In genomic region chr1:53891678-53892077, GRCh38 we compare ENCODE assay signal across 16 cellular contexts. TPM values are rescaled to one million over a fixed set of nuclear protein-coding genes. Genes with fewer than 3 reads are reported as not detected.
DNase-seq lines count a peak whose midpoint lies in the region; ATAC-seq and TF ChIP-seq lines count a peak whose summit lies in the region.
"Had no signal": no experiment of that assay in that cellular context is flagged by ENCODE, and none has a peak within 500 bp of the region (broad histone marks: within the 10 kb centered on the region; RNA-seq: fewer than 3 reads in every experiment).

No MANE protein-coding gene starts in this region.

- H3K27ac ChIP-seq in neural progenitor cell (no peak overlapping the region), tibial nerve (no peak overlapping the region)
- H3K27ac ChIP-seq: BLaER1, HL-60 had no signal

- no peak overlapping the region for H3K4me2 ChIP-seq in neural progenitor cell

- peaks cover 0 to 4% (median 2%) of the 10 kb centered on the region in 3 donors for H3K27me3 Mint-ChIP-seq in CD14-positive monocyte (ENCODE audit: low read depth in 3 of 3)
- H3K27me3 Mint-ChIP-seq in neural progenitor cell (ENCODE audit: insufficient read depth, low read depth) = peaks cover 3% of the 10 kb centered on the region
- H3K27me3 Mint-ChIP-seq in T-helper 17 cell = peaks cover 13% of the 10 kb centered on the region
- H3K27me3 Mint-ChIP-seq in activated naive CD8-positive, alpha-beta T cell treated with anti-CD3 and anti-CD28 coated beads for 36 hours = peaks cover 14% of the 10 kb centered on the region
- H3K27me3 Mint-ChIP-seq: CD4-positive, CD25-positive, alpha-beta regulatory T cell had no signal

- H2AFZ ChIP-seq in neural progenitor cell (replicated peaks) = no peak overlapping the region

- H3K4me3 ChIP-seq in neural progenitor cell (no peak overlapping the region), tibial nerve (no peak overlapping the region)
- H3K4me3 ChIP-seq: BLaER1 had no signal

- H3K36me3 Mint-ChIP-seq in CD14-positive monocyte = peaks cover 7 to 14% of the 10 kb centered on the region in 2 donors
- H3K36me3 Mint-ChIP-seq in neural progenitor cell = no peaks in the 10 kb centered on the region
- peaks cover 5% of the 10 kb centered on the region for H3K36me3 Mint-ChIP-seq in T-helper 17 cell (ENCODE audit: low read depth)
- peaks cover 2% of the 10 kb centered on the region for H3K36me3 Mint-ChIP-seq in activated naive CD8-positive, alpha-beta T cell treated with anti-CD3 and anti-CD28 coated beads for 36 hours

- no peak overlapping the region for H3K9ac ChIP-seq in neural progenitor cell
- H3K9ac ChIP-seq: BLaER1 had no signal

- peak overlapping the region in 4 of 7 donors; percentile 80 to 95 (median 90) for H3K27ac Mint-ChIP-seq in CD14-positive monocyte
- peak overlapping the region; percentile 32 for H3K27ac Mint-ChIP-seq in neural progenitor cell
- no peak overlapping the region for H3K27ac Mint-ChIP-seq in T-helper 17 cell
- no peak overlapping the region for H3K27ac Mint-ChIP-seq in activated naive CD8-positive, alpha-beta T cell treated with anti-CD3 and anti-CD28 coated beads for 36 hours
- H3K27ac Mint-ChIP-seq: HFFc6 had no signal

- DNase-seq in CD14-positive monocyte (ENCODE audit: low spot score) (no peak), SK-MEL-5 (ENCODE audit: low read depth, low spot score) (peak; percentile 9), neural progenitor cell (ENCODE audit: low spot score) (no peak), tibial nerve (ENCODE audit: low spot score in 2 of 2) (no peak), T-helper 17 cell (no peak)
- DNase-seq in activated naive CD8-positive, alpha-beta T cell treated with anti-CD3 and anti-CD28 coated beads for 36 hours = no peak
- DNase-seq: 8988T; AML-193; CD4-positive, CD25-positive, alpha-beta regulatory T cell; DMS53; HCEC 1CT; HFFc6 had no signal

- no peak for TF ChIP-seq RAD21 in Ishikawa (IDR thresholded peaks at IDR 0.05; ENCODE audit: low read depth)

- TF ChIP-seq CTCF in CD14-positive monocyte (IDR thresholded peaks at IDR 0.05) = no peak
- TF ChIP-seq CTCF in neural progenitor cell (IDR thresholded peaks at IDR 0.05) = no peak
- TF ChIP-seq CTCF in tibial nerve (IDR thresholded peaks at IDR 0.05) = no peak

- H3K9me3 Mint-ChIP-seq in CD14-positive monocyte (no peaks in the 10 kb centered on the region), neural progenitor cell (no peaks in the 10 kb centered on the region)
- no peaks in the 10 kb centered on the region for H3K9me3 Mint-ChIP-seq in activated naive CD8-positive, alpha-beta T cell treated with anti-CD3 and anti-CD28 coated beads for 36 hours
- H3K9me3 Mint-ChIP-seq: CD4-positive, CD25-positive, alpha-beta regulatory T cell; HFFc6 had no signal

- in situ Hi-C loops in SK-MEL-5 (cut with HindIII; ENCODE audit: low pct_unique_long_range_greater_than_20kb, low sequenced_read_pairs) = no loop called here

- no peak overlapping the region for H3K4me3 Mint-ChIP-seq in CD14-positive monocyte
- no peak overlapping the region for H3K4me3 Mint-ChIP-seq in neural progenitor cell
- no peak overlapping the region for H3K4me3 Mint-ChIP-seq in T-helper 17 cell
- no peak overlapping the region for H3K4me3 Mint-ChIP-seq in activated naive CD8-positive, alpha-beta T cell treated with anti-CD3 and anti-CD28 coated beads for 36 hours
- H3K4me3 Mint-ChIP-seq: HFFc6 had no signal

- H3F3A ChIP-seq in neural progenitor cell (ENCODE audit: low read depth) = peaks cover 4% of the 10 kb centered on the region

- H3K36me3 ChIP-seq in neural progenitor cell (peaks cover 5% of the 10 kb centered on the region), tibial nerve (peaks cover 0 to 13% (median 0%) of the 10 kb centered on the region in 3 donors)

- TF ChIP-seq EP300 in Ishikawa (IDR thresholded peaks at IDR 0.05; ENCODE audit: borderline replicate concordance) = no peak
- TF ChIP-seq EP300 in tibial nerve (IDR thresholded peaks at IDR 0.05) = no peak

- H3K4me1 ChIP-seq in neural progenitor cell = peaks cover 4% of the 10 kb centered on the region
- peaks cover 0 to 32% (median 6%) of the 10 kb centered on the region in 4 donors for H3K4me1 ChIP-seq in tibial nerve

- no peaks in the 10 kb centered on the region for H3K27me3 ChIP-seq in neural progenitor cell
- no peaks in the 10 kb centered on the region for H3K27me3 ChIP-seq in tibial nerve
- H3K27me3 ChIP-seq: BLaER1 had no signal

- ATAC-seq in T-helper 17 cell = no peak

- 89 to 93% methylated on average over 2 of the region's 2 CpGs for WGBS in tibial nerve, 2 donors

- H3K4me1 Mint-ChIP-seq in CD14-positive monocyte (peaks cover 52% of the 10 kb centered on the region), neural progenitor cell (peaks cover 15% of the 10 kb centered on the region), T-helper 17 cell (peaks cover 33% of the 10 kb centered on the region)
- peaks cover 36% of the 10 kb centered on the region for H3K4me1 Mint-ChIP-seq in activated naive CD8-positive, alpha-beta T cell treated with anti-CD3 and anti-CD28 coated beads for 36 hours

- intact Hi-C loops in CD14-positive monocyte (cut with micrococcal nuclease) = loop anchor here (2.0 to 10.0 kb wide), 3 partner anchors 53 to 163 kb away; partner anchors contain the start of genes IFT25 (in 1 of the 2), NDC1 (in 1 of the 2), TCEANC2 (in 1 of the 2) and TMEM59 (in 1 of the 2)

- H3K9me3 ChIP-seq in neural progenitor cell (ENCODE audit: low read depth) = no peaks in the 10 kb centered on the region
- H3K9me3 ChIP-seq in tibial nerve = no peaks in the 10 kb centered on the region
- H3K9me3 ChIP-seq in T-helper 17 cell (ENCODE audit: control insufficient read depth, low read length, poor library complexity, severe bottlenecking) = no peaks in the 10 kb centered on the region
- H3K9me3 ChIP-seq: BLaER1 had no signal

- peaks cover 3% of the 10 kb centered on the region for H3K79me2 ChIP-seq in neural progenitor cell (ENCODE audit: low read depth)

- no peak for TF ChIP-seq POLR2A in tibial nerve (IDR thresholded peaks at IDR 0.05)

- no peaks in the 10 kb centered on the region for H4K20me1 ChIP-seq in neural progenitor cell (ENCODE audit: low read depth)
- H4K20me1 ChIP-seq: BLaER1 had no signal

TF ChIP-seq in Ishikawa, 13 proteins besides CTCF, POLR2A, EP300 and RAD21 (continues in another document):
- 0 out of 2 replicates have a peak, but pooled peaks have one; percentile 27 for TF ChIP-seq USF1 (IDR thresholded peaks at IDR 0.05)

RNA-seq across cellular contexts. Expression of gene YIPF1, which starts 2.1 kb away (rescaled TPM):
- polyA plus RNA-seq in CD14-positive monocyte = 10 to 100 TPM; 42.1 to 51.9 TPM
- total RNA-seq in SK-MEL-5 (2014; rRNA removed; shearing (Covaris generic)) = 37.5 and 41.8 TPM in 2 replicates
- polyA plus RNA-seq in SK-MEL-5 (2015; cell fraction: cytosol; rRNA removed) = 32.8 and 37.0 TPM in 2 replicates
- polyA plus RNA-seq in SK-MEL-5 (2015; cell fraction: nucleus; rRNA removed) = 14.3 and 24.6 TPM in 2 replicates
- total RNA-seq in neural progenitor cell (ENCODE audit: low replicate concordance) = 35.7 and 41.2 TPM in 2 replicates
- total RNA-seq in tibial nerve = 10 to 100 TPM; 17.8 to 31.2 (median 24.4) TPM
- 10 to 100 TPM in 1 of 2 donors, 1 to 10 TPM in 1; 8.8 to 10.3 TPM for total RNA-seq in T-helper 17 cell
- 10 to 100 TPM; 14.5 to 16.5 TPM for total RNA-seq in activated naive CD8-positive, alpha-beta T cell treated with anti-CD3 and anti-CD28 coated beads for 36 hours

RNA-seq across cellular contexts. Expression of gene DIO1, which starts 2.3 kb away (rescaled TPM):
- under 1 TPM; 0.22 to 0.73 TPM for polyA plus RNA-seq in CD14-positive monocyte
- total RNA-seq in SK-MEL-5 (2014; rRNA removed; shearing (Covaris generic)) = not detected in 2 replicates
- not detected in 2 replicates for polyA plus RNA-seq in SK-MEL-5 (2015; cell fraction: cytosol; rRNA removed)
- polyA plus RNA-seq in SK-MEL-5 (2015; cell fraction: nucleus; rRNA removed) = not detected in 2 replicates
- total RNA-seq in neural progenitor cell (ENCODE audit: low replicate concordance) (not detected in 2 replicates), tibial nerve (not detected), T-helper 17 cell (not detected)
- total RNA-seq in activated naive CD8-positive, alpha-beta T cell treated with anti-CD3 and anti-CD28 coated beads for 36 hours = not detected
- total RNA-seq: CD4-positive, CD25-positive, alpha-beta regulatory T cell; H4; HFFc6 had no signal

RNA-seq across cellular contexts. Expression of gene NDC1, which starts 53.6 kb away (rescaled TPM):
- polyA plus RNA-seq in CD14-positive monocyte = 1 to 10 TPM; 4.7 to 6.1 TPM
- 40.8 and 42.7 TPM in 2 replicates for total RNA-seq in SK-MEL-5 (2014; rRNA removed; shearing (Covaris generic))
- polyA plus RNA-seq in SK-MEL-5 (2015; cell fraction: cytosol; rRNA removed) = 30.1 and 43.5 TPM in 2 replicates
- 19.0 and 22.0 TPM in 2 replicates for polyA plus RNA-seq in SK-MEL-5 (2015; cell fraction: nucleus; rRNA removed)
- total RNA-seq in neural progenitor cell (ENCODE audit: low replicate concordance) = 63.6 and 94.3 TPM in 2 replicates
- total RNA-seq in tibial nerve = 10 to 100 TPM in 3 of 4 donors, 1 to 10 TPM in 1; 8.0 to 13.5 (median 11.5) TPM
- total RNA-seq in T-helper 17 cell = 1 to 10 TPM; 5.4 to 6.3 TPM
- total RNA-seq in activated naive CD8-positive, alpha-beta T cell treated with anti-CD3 and anti-CD28 coated beads for 36 hours = 10 to 100 TPM; 44.2 to 50.4 TPM

RNA-seq across cellular contexts. Expression of gene IFT25, which starts 53.8 kb away (rescaled TPM):
- polyA plus RNA-seq in CD14-positive monocyte = 10 to 100 TPM; 27.8 to 30.6 TPM
- total RNA-seq in SK-MEL-5 (2014; rRNA removed; shearing (Covaris generic)) = 31.2 and 33.1 TPM in 2 replicates
- 16.1 and 21.9 TPM in 2 replicates for polyA plus RNA-seq in SK-MEL-5 (2015; cell fraction: cytosol; rRNA removed)
- 49.0 and 57.1 TPM in 2 replicates for polyA plus RNA-seq in SK-MEL-5 (2015; cell fraction: nucleus; rRNA removed)
- total RNA-seq in neural progenitor cell (ENCODE audit: low replicate concordance) (48.4 and 54.0 TPM in 2 replicates), tibial nerve (10 to 100 TPM; 15.5 to 39.9 (median 26.8) TPM), T-helper 17 cell (10 to 100 TPM; 17.3 to 23.7 TPM)
- total RNA-seq in activated naive CD8-positive, alpha-beta T cell treated with anti-CD3 and anti-CD28 coated beads for 36 hours = 10 to 100 TPM; 53.2 to 59.1 TPM

RNA-seq across cellular contexts. Expression of gene LRRC42, which starts 54.5 kb away (rescaled TPM):
- 1 to 10 TPM; 5.6 to 7.3 TPM for polyA plus RNA-seq in CD14-positive monocyte
- total RNA-seq in SK-MEL-5 (2014; rRNA removed; shearing (Covaris generic)) = 20.4 and 21.5 TPM in 2 replicates
- 16.4 and 20.1 TPM in 2 replicates for polyA plus RNA-seq in SK-MEL-5 (2015; cell fraction: cytosol; rRNA removed)
- polyA plus RNA-seq in SK-MEL-5 (2015; cell fraction: nucleus; rRNA removed) = 10.6 and 17.8 TPM in 2 replicates
- 69.1 and 74.5 TPM in 2 replicates for total RNA-seq in neural progenitor cell (ENCODE audit: low replicate concordance)
- 10 to 100 TPM; 26.1 to 29.5 (median 26.8) TPM for total RNA-seq in tibial nerve
- 1 to 10 TPM; 5.8 to 7.4 TPM for total RNA-seq in T-helper 17 cell
- total RNA-seq in activated naive CD8-positive, alpha-beta T cell treated with anti-CD3 and anti-CD28 coated beads for 36 hours = 10 to 100 TPM; 29.0 to 30.1 TPM

Comparison
In these comparisons a context has a peak if more than half of its experiments do, and no peak if none do; other contexts are left out.
1. H3K27ac Mint-ChIP-seq: peak in CD14-positive monocyte (4 of 7) and neural progenitor cell (single experiment); none in T-helper 17 cell (single experiment) and activated naive CD8-positive, alpha-beta T cell treated with anti-CD3 and anti-CD28 coated beads for 36 hours (single experiment).